ENCODE assay signal across 22 cellular contexts in genomic region chr2:85347554-85347953, GRCh38. TPM values are rescaled to one million over a fixed set of nuclear protein-coding genes. Genes with fewer than 3 reads are reported as not detected.
DNase-seq lines count a peak whose midpoint lies in the region; TF ChIP-seq lines count a peak whose summit lies in the region.
"Had no signal": no experiment of that assay in that cellular context is flagged by ENCODE, and none has a peak within 500 bp of the region (broad histone marks: within the 10 kb centered on the region; RNA-seq: fewer than 3 reads in every experiment).

No MANE protein-coding gene starts in this region.

- no peak overlapping the region for H3K4me3 Mint-ChIP-seq in activated CD4-positive, alpha-beta memory T cell treated with anti-CD3 and anti-CD28 coated beads, Interleukin-2, amount 10 ng/mL, durations not matched to agents 7 days and 5 days
- no peak overlapping the region for H3K4me3 Mint-ChIP-seq in activated CD4-positive, alpha-beta memory T cell treated with anti-CD3 and anti-CD28 coated beads for 36 hours
- H3K4me3 Mint-ChIP-seq in Caco-2 (ENCODE audit: unreplicated experiment) = no peak overlapping the region
- no peak overlapping the region for H3K4me3 Mint-ChIP-seq in neural progenitor cell
- H3K4me3 Mint-ChIP-seq: B cell; CD4-positive, alpha-beta T cell; CD8-positive, alpha-beta T cell had no signal

- H3K4me2 ChIP-seq in neural progenitor cell = no peak overlapping the region
- H3K4me2 ChIP-seq: A549; BLaER1 treated with 17β-estradiol and CSF1 and Interleukin-3, amounts not matched to agents 10 nM and 100 nM had no signal

- peaks cover 7% of the 10 kb centered on the region for H3K4me1 Mint-ChIP-seq in activated CD4-positive, alpha-beta memory T cell treated with anti-CD3 and anti-CD28 coated beads, Interleukin-2, amount 10 ng/mL, durations not matched to agents 7 days and 5 days
- peaks cover 4% of the 10 kb centered on the region for H3K4me1 Mint-ChIP-seq in activated CD4-positive, alpha-beta memory T cell treated with anti-CD3 and anti-CD28 coated beads for 36 hours (ENCODE audit: low read depth)
- peaks cover 13% of the 10 kb centered on the region for H3K4me1 Mint-ChIP-seq in Caco-2 (ENCODE audit: low read depth, unreplicated experiment)
- no peaks in the 10 kb centered on the region for H3K4me1 Mint-ChIP-seq in neural progenitor cell
- H3K4me1 Mint-ChIP-seq: B cell had no signal

- no peaks in the 10 kb centered on the region for H3K27me3 ChIP-seq in Caco-2 (replicated peaks; ENCODE audit: control insufficient read depth, insufficient read depth, low read length)
- H3K27me3 ChIP-seq in neural progenitor cell = no peaks in the 10 kb centered on the region
- H3K27me3 ChIP-seq: BLaER1 treated with 17β-estradiol and CSF1 and Interleukin-3, amounts not matched to agents 10 nM and 100 nM had no signal

- H3K9me3 ChIP-seq in Caco-2 (no peaks in the 10 kb centered on the region), neural progenitor cell (ENCODE audit: low read depth) (no peaks in the 10 kb centered on the region)
- H3K9me3 ChIP-seq: A549; BLaER1 treated with 17β-estradiol and CSF1 and Interleukin-3, amounts not matched to agents 10 nM and 100 nM had no signal

- H3K27me3 Mint-ChIP-seq in activated CD4-positive, alpha-beta memory T cell treated with anti-CD3 and anti-CD28 coated beads, Interleukin-2, amount 10 ng/mL, durations not matched to agents 7 days and 5 days = no peaks in the 10 kb centered on the region
- no peaks in the 10 kb centered on the region for H3K27me3 Mint-ChIP-seq in activated CD4-positive, alpha-beta memory T cell treated with anti-CD3 and anti-CD28 coated beads for 36 hours
- H3K27me3 Mint-ChIP-seq in Caco-2 (ENCODE audit: insufficient read depth, unreplicated experiment) (no peaks in the 10 kb centered on the region), neural progenitor cell (ENCODE audit: insufficient read depth, low read depth) (peaks cover 3% of the 10 kb centered on the region)
- H3K27me3 Mint-ChIP-seq: B cell; CD4-positive, alpha-beta T cell had no signal

- H3K27ac ChIP-seq in neural progenitor cell = no peak overlapping the region
- no peak overlapping the region for H3K27ac ChIP-seq in substantia nigra (ENCODE audit: low read depth, low read length, poor library complexity, severe bottlenecking)
- H3K27ac ChIP-seq: 22Rv1; A549; BLaER1 treated with 17β-estradiol and CSF1 and Interleukin-3, amounts not matched to agents 10 nM and 100 nM; C4-2B had no signal

- H3F3A ChIP-seq in neural progenitor cell (ENCODE audit: low read depth) = no peaks in the 10 kb centered on the region

- H3K4me3 ChIP-seq in Caco-2 (ENCODE audit: low read depth, low read length) = no peak overlapping the region
- H3K4me3 ChIP-seq in neural progenitor cell = no peak overlapping the region
- H3K4me3 ChIP-seq: A549; BLaER1 treated with 17β-estradiol and CSF1 and Interleukin-3, amounts not matched to agents 10 nM and 100 nM; GM12878 had no signal

- H2AFZ ChIP-seq in neural progenitor cell (replicated peaks) = no peak overlapping the region

- intact Hi-C loops in activated CD4-positive, alpha-beta memory T cell treated with anti-CD3 and anti-CD28 coated beads for 36 hours (cut with micrococcal nuclease) = no loop called here
- intact Hi-C loops in Caco-2 (cut with micrococcal nuclease; ENCODE audit: unreplicated experiment) = no loop called here

- peaks cover 14% of the 10 kb centered on the region for H3K4me1 ChIP-seq in Caco-2
- no peaks in the 10 kb centered on the region for H3K4me1 ChIP-seq in neural progenitor cell

- no peaks in the 10 kb centered on the region for H3K79me2 ChIP-seq in neural progenitor cell (ENCODE audit: low read depth)

- H3K36me3 Mint-ChIP-seq in activated CD4-positive, alpha-beta memory T cell treated with anti-CD3 and anti-CD28 coated beads, Interleukin-2, amount 10 ng/mL, durations not matched to agents 7 days and 5 days (ENCODE audit: low read depth) = peaks cover 52% of the 10 kb centered on the region
- peaks cover 36% of the 10 kb centered on the region for H3K36me3 Mint-ChIP-seq in activated CD4-positive, alpha-beta memory T cell treated with anti-CD3 and anti-CD28 coated beads for 36 hours
- peaks cover 31% of the 10 kb centered on the region for H3K36me3 Mint-ChIP-seq in Caco-2 (ENCODE audit: insufficient read depth, unreplicated experiment)
- H3K36me3 Mint-ChIP-seq in neural progenitor cell = peaks cover 20% of the 10 kb centered on the region

- no peak for TF ChIP-seq CTCF in Caco-2 (IDR thresholded peaks at IDR 0.05; ENCODE audit: insufficient read depth in 1 of 2, low read depth in 1 of 2, low read length in 1 of 2, severe bottlenecking in 1 of 2, unreplicated experiment in 1 of 2)
- no peak for TF ChIP-seq CTCF in neural progenitor cell (IDR thresholded peaks at IDR 0.05)

- H3K27ac Mint-ChIP-seq in activated CD4-positive, alpha-beta memory T cell treated with anti-CD3 and anti-CD28 coated beads, Interleukin-2, amount 10 ng/mL, durations not matched to agents 7 days and 5 days = peak overlapping the region; percentile 23
- no peak overlapping the region for H3K27ac Mint-ChIP-seq in activated CD4-positive, alpha-beta memory T cell treated with anti-CD3 and anti-CD28 coated beads for 36 hours
- H3K27ac Mint-ChIP-seq in Caco-2 (ENCODE audit: unreplicated experiment) (no peak overlapping the region), neural progenitor cell (peak overlapping the region; percentile 29)
- H3K27ac Mint-ChIP-seq: B cell; CD4-positive, alpha-beta T cell; CD8-positive, alpha-beta T cell had no signal

- no peaks in the 10 kb centered on the region for H3K9me3 Mint-ChIP-seq in activated CD4-positive, alpha-beta memory T cell treated with anti-CD3 and anti-CD28 coated beads, Interleukin-2, amount 10 ng/mL, durations not matched to agents 7 days and 5 days
- no peaks in the 10 kb centered on the region for H3K9me3 Mint-ChIP-seq in activated CD4-positive, alpha-beta memory T cell treated with anti-CD3 and anti-CD28 coated beads for 36 hours
- H3K9me3 Mint-ChIP-seq in Caco-2 (ENCODE audit: unreplicated experiment) (no peaks in the 10 kb centered on the region), neural progenitor cell (no peaks in the 10 kb centered on the region)
- H3K9me3 Mint-ChIP-seq: CD4-positive, alpha-beta T cell; CD8-positive, alpha-beta T cell had no signal

- POLR2A ChIA-PET in activated CD4-positive, alpha-beta memory T cell treated with anti-CD3 and anti-CD28 coated beads, Interleukin-2, amount 10 ng/mL, durations not matched to agents 7 days and 5 days (lab: Charles Lee) = interaction anchor here (14.8 kb wide), 1 partner anchor 24 kb away, joined by 234 read pairs; the partner anchor contains the start of gene TGOLN2
- POLR2A ChIA-PET in activated CD4-positive, alpha-beta memory T cell treated with anti-CD3 and anti-CD28 coated beads for 36 hours (lab: Charles Lee) = no interaction called here
- POLR2A ChIA-PET in Caco-2 (lab: Charles Lee) = no interaction called here

- no peak for DNase-seq in activated CD4-positive, alpha-beta memory T cell treated with anti-CD3 and anti-CD28 coated beads, Interleukin-2, amount 10 ng/mL, durations not matched to agents 7 days and 5 days
- no peak for DNase-seq in activated CD4-positive, alpha-beta memory T cell treated with anti-CD3 and anti-CD28 coated beads for 36 hours
- peak; percentile 30 to 51 for DNase-seq in Caco-2
- no peak for DNase-seq in neural progenitor cell (ENCODE audit: low spot score)
- DNase-seq in NCI-H446 (lab: John Stamatoyannopoulos, UW) = no peak
- DNase-seq in substantia nigra (lab: John Stamatoyannopoulos, UW) = no peak
- DNase-seq: AML-193; CD4-positive, alpha-beta T cell; CD8-positive, alpha-beta T cell; DMS 273 treated with DMSO at 0.1 percent for 48 hours; DMS153; DMS53; DMS79; DND-41; EL; GDM1 had no signal

- no peaks in the 10 kb centered on the region for H4K20me1 ChIP-seq in neural progenitor cell (ENCODE audit: low read depth)

- CTCF ChIA-PET in activated CD4-positive, alpha-beta memory T cell treated with anti-CD3 and anti-CD28 coated beads, Interleukin-2, amount 10 ng/mL, durations not matched to agents 7 days and 5 days (lab: Charles Lee) = interaction anchor here (1.1 kb wide), 1 partner anchor 9 kb away, joined by 4 read pairs; no protein-coding TSS in a partner anchor
- CTCF ChIA-PET in activated CD4-positive, alpha-beta memory T cell treated with anti-CD3 and anti-CD28 coated beads for 36 hours (lab: Charles Lee) = no interaction called here
- CTCF ChIA-PET in Caco-2 (lab: Charles Lee) = no interaction called here

- H3K9ac ChIP-seq in neural progenitor cell = no peak overlapping the region
- H3K9ac ChIP-seq: BLaER1 treated with 17β-estradiol and CSF1 and Interleukin-3, amounts not matched to agents 10 nM and 100 nM had no signal

- BruUV-seq in Caco-2 (replicated peaks; lab: Mats Ljungman, UMichigan) = no TSS peak

- H3K36me3 ChIP-seq in Caco-2 (ENCODE audit: control insufficient read depth, insufficient read depth, low read length) (peaks cover 6% of the 10 kb centered on the region), neural progenitor cell (no peaks in the 10 kb centered on the region)

RNA-seq across cellular contexts. Expression of gene RETSAT, which starts 6.8 kb away (rescaled TPM):
- 10 to 100 TPM; 30.1 to 31.1 TPM for total RNA-seq in activated CD4-positive, alpha-beta memory T cell treated with anti-CD3 and anti-CD28 coated beads, Interleukin-2, amount 10 ng/mL, durations not matched to agents 7 days and 5 days
- 10 to 100 TPM; 22.6 to 22.8 TPM for total RNA-seq in activated CD4-positive, alpha-beta memory T cell treated with anti-CD3 and anti-CD28 coated beads for 36 hours
- 31.1 and 32.3 TPM in 2 replicates for total RNA-seq in Caco-2 (2022)
- total RNA-seq in neural progenitor cell (ENCODE audit: low replicate concordance) = 13.3 and 19.0 TPM in 2 replicates

RNA-seq across cellular contexts. Expression of gene ELMOD3, which starts 7.0 kb away (rescaled TPM):
- total RNA-seq in activated CD4-positive, alpha-beta memory T cell treated with anti-CD3 and anti-CD28 coated beads, Interleukin-2, amount 10 ng/mL, durations not matched to agents 7 days and 5 days = 10 to 100 TPM; 19.2 to 19.4 TPM
- 10 to 100 TPM; 11.1 to 15.0 TPM for total RNA-seq in activated CD4-positive, alpha-beta memory T cell treated with anti-CD3 and anti-CD28 coated beads for 36 hours
- total RNA-seq in Caco-2 (2022) = 10.3 and 11.3 TPM in 2 replicates
- total RNA-seq in neural progenitor cell (ENCODE audit: low replicate concordance) = 21.5 and 28.1 TPM in 2 replicates

RNA-seq across cellular contexts. Expression of gene TGOLN2, which starts 19.8 kb away (rescaled TPM):
- total RNA-seq in activated CD4-positive, alpha-beta memory T cell treated with anti-CD3 and anti-CD28 coated beads, Interleukin-2, amount 10 ng/mL, durations not matched to agents 7 days and 5 days = 100 to 1,000 TPM; 129 to 131 TPM
- total RNA-seq in activated CD4-positive, alpha-beta memory T cell treated with anti-CD3 and anti-CD28 coated beads for 36 hours = 10 to 100 TPM; 84.8 to 85.9 TPM
- total RNA-seq in Caco-2 (2022) (109 and 119 TPM in 2 replicates), neural progenitor cell (ENCODE audit: low replicate concordance) (28.5 and 31.9 TPM in 2 replicates)

Comparison
In these comparisons a context has a peak if more than half of its experiments do, and no peak if none do; other contexts are left out.
1. H3K27ac Mint-ChIP-seq: peak in activated CD4-positive, alpha-beta memory T cell treated with anti-CD3 and anti-CD28 coated beads, Interleukin-2, amount 10 ng/mL, durations not matched to agents 7 days and 5 days (single experiment) and neural progenitor cell (single experiment); none in activated CD4-positive, alpha-beta memory T cell treated with anti-CD3 and anti-CD28 coated beads for 36 hours (single experiment) and Caco-2 (single experiment).
2. DNase-seq: peak in Caco-2 (2 of 2); none in activated CD4-positive, alpha-beta memory T cell treated with anti-CD3 and anti-CD28 coated beads, Interleukin-2, amount 10 ng/mL, durations not matched to agents 7 days and 5 days (single experiment), activated CD4-positive, alpha-beta memory T cell treated with anti-CD3 and anti-CD28 coated beads for 36 hours (single experiment), neural progenitor cell (single experiment), NCI-H446 (0 of 2) and substantia nigra (0 of 49).